ENCODE assay signal across 21 cellular contexts in the genomic region with DNA sequence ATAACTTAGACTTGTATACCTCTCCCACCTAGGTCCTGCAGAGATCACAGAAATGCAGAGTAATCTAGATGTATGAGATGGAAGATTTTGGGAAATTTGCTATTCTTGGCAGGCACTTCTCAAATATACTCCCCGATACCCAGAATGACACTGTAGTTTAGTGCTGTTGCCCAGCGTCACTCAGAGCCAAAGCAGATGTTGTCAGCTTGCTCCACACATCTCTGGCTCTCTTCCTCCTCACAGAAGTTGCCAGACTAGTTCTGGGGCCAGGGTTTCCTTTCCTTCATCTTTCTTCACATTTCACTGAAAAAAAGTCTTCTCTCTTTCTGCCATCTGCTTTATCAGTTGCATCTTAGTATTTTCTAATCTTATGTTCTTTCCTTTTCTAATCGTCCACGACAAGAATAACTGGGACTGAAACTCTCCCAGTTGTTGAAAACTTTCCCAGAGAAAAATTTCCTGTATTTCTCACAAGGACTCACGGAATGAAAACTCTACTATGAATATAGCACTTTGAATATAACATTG.
A peak's percentile ranks its signal among the peaks of the same experiment; 100 is the strongest.
DNase-seq lines count a peak whose midpoint lies in the region; ATAC-seq, FAIRE-seq and TF ChIP-seq lines count a peak whose summit lies in the region.
"Had no signal": no experiment of that assay in that cellular context is flagged by ENCODE, and none has a peak within 500 bp of the region (broad histone marks: within the 10 kb centered on the region; RNA-seq: fewer than 3 reads in every experiment).

No MANE protein-coding gene starts in this region.

- no peaks in the 10 kb centered on the region for H3K9me3 ChIP-seq in gastroesophageal sphincter
- H3K9me3 ChIP-seq in tibial artery: no peaks in the 10 kb centered on the region
- H3K9me3 ChIP-seq: Caco-2, esophagus muscularis mucosa had no signal

- H3K9me3 Mint-ChIP-seq in nephron: no peaks in the 10 kb centered on the region
- no peaks in the 10 kb centered on the region for H3K9me3 Mint-ChIP-seq in activated naive CD4-positive, alpha-beta T cell treated with anti-CD3 and anti-CD28 coated beads for 36 hours
- H3K9me3 Mint-ChIP-seq: activated T-helper 17 cell treated with anti-CD3 and anti-CD28 coated beads, Interleukin-2, amount 50 U/mL, for 72 hours; naive B cell had no signal

- WGBS in gastroesophageal sphincter (ENCODE audit: low coverage in 1 of 2), 2 donors: 47 to 62% methylated on average over 4 of the region's 5 CpGs

- H3K36me3 ChIP-seq in gastroesophageal sphincter: no peaks in the 10 kb centered on the region
- H3K36me3 ChIP-seq in tibial artery: no peaks in the 10 kb centered on the region
- H3K36me3 ChIP-seq: cardiac muscle cell, esophagus muscularis mucosa had no signal

- CTCF ChIA-PET in activated naive CD4-positive, alpha-beta T cell treated with anti-CD3 and anti-CD28 coated beads for 36 hours (lab: Charles Lee): interaction anchor here (0.7 kb wide), 1 partner anchor 70 kb away, joined by 4 read pairs; no protein-coding TSS in a partner anchor

- peak overlapping the region; percentile 43 for H3K27ac ChIP-seq in VCaP
- peak overlapping the region in 2 of 4 donors; percentile 7 to 35 for H3K27ac ChIP-seq in gastroesophageal sphincter
- peak overlapping the region; percentile 39 to 51 for H3K27ac ChIP-seq in tibial artery
- H3K27ac ChIP-seq: cardiac muscle cell, KMS-11 had no signal

- H3K36me3 Mint-ChIP-seq in nephron (ENCODE audit: low read depth): peaks cover 4% of the 10 kb centered on the region
- peaks cover 5% of the 10 kb centered on the region for H3K36me3 Mint-ChIP-seq in activated naive CD4-positive, alpha-beta T cell treated with anti-CD3 and anti-CD28 coated beads for 36 hours (ENCODE audit: low read depth)

- H3K4me1 ChIP-seq in gastroesophageal sphincter (peaks cover 6 to 39% (median 7%) of the 10 kb centered on the region in 3 donors), tibial artery (peaks cover 0 to 55% (median 34%) of the 10 kb centered on the region in 4 donors)
- H3K4me1 ChIP-seq: Caco-2 had no signal

- no peak for TF ChIP-seq EP300 in gastroesophageal sphincter (IDR thresholded peaks at IDR 0.05)

- ATAC-seq in gastroesophageal sphincter: peak; percentile 68
- ATAC-seq: activated CD4-positive, alpha-beta T cell treated with anti-CD3 and anti-CD28 coated beads for 36 hours; activated T-helper 17 cell treated with anti-CD3 and anti-CD28 coated beads, Interleukin-2, amount 50 U/mL, for 72 hours; SK-N-SH treated with all-trans-retinoic acid at 6 μM for 48 hours had no signal

- H3K4me3 Mint-ChIP-seq in nephron: no peak overlapping the region
- no peak overlapping the region for H3K4me3 Mint-ChIP-seq in activated naive CD4-positive, alpha-beta T cell treated with anti-CD3 and anti-CD28 coated beads for 36 hours
- H3K4me3 Mint-ChIP-seq: activated CD4-positive, alpha-beta T cell treated with anti-CD3 and anti-CD28 coated beads for 36 hours; activated T-helper 17 cell treated with anti-CD3 and anti-CD28 coated beads, Interleukin-2, amount 50 U/mL, for 72 hours; naive B cell had no signal

- DNase-seq in tibial artery: peak in 1 of 2 donors; percentile 27
- DNase-seq in activated naive CD4-positive, alpha-beta T cell treated with anti-CD3 and anti-CD28 coated beads for 36 hours: no peak
- no peak for DNase-seq in GM12892 (ENCODE audit: insufficient read length)
- DNase-seq in NCI-H1436 (lab: John Stamatoyannopoulos, UW): no peak
- DNase-seq: activated CD4-positive, alpha-beta T cell treated with anti-CD3 and anti-CD28 coated beads for 36 hours; Caco-2; glutamatergic neuron; GOT3; naive B cell; NCI-H1092 treated with DMSO at 0.1 percent for 48 hours; NCI-H2081; NCI-H446 treated with DMSO at 0.1 percent for 48 hours; NK-92 treated with Interleukin-12 subunit alpha and Interleukin-12 subunit beta, amount 100 ng/mL, for 24 hours had no signal

- H3K4me3 ChIP-seq in gastroesophageal sphincter (no peak overlapping the region), tibial artery (no peak overlapping the region)
- H3K4me3 ChIP-seq: cardiac muscle cell, esophagus muscularis mucosa had no signal

- H3K4me1 Mint-ChIP-seq in nephron: peaks cover 59% of the 10 kb centered on the region
- peaks cover 3% of the 10 kb centered on the region for H3K4me1 Mint-ChIP-seq in activated naive CD4-positive, alpha-beta T cell treated with anti-CD3 and anti-CD28 coated beads for 36 hours (ENCODE audit: low read depth)
- H3K4me1 Mint-ChIP-seq: activated T-helper 17 cell treated with anti-CD3 and anti-CD28 coated beads, Interleukin-2, amount 50 U/mL, for 72 hours; naive B cell had no signal

- peak overlapping the region; percentile 20 to 78 (median 78) for H3K27ac Mint-ChIP-seq in nephron
- no peak overlapping the region for H3K27ac Mint-ChIP-seq in activated naive CD4-positive, alpha-beta T cell treated with anti-CD3 and anti-CD28 coated beads for 36 hours
- H3K27ac Mint-ChIP-seq: activated CD4-positive, alpha-beta T cell treated with anti-CD3 and anti-CD28 coated beads for 36 hours; activated T-helper 17 cell treated with anti-CD3 and anti-CD28 coated beads, Interleukin-2, amount 50 U/mL, for 72 hours; naive B cell had no signal

- intact Hi-C loops in tibial artery (cut with DNase I; ENCODE audit: low total_unique reads): no loop called here
- intact Hi-C loops in activated naive CD4-positive, alpha-beta T cell treated with anti-CD3 and anti-CD28 coated beads for 36 hours (cut with micrococcal nuclease): no loop called here

- TF ChIP-seq CTCF in VCaP (conservative IDR thresholded peaks at IDR 0.05): no peak
- no peak for TF ChIP-seq CTCF in gastroesophageal sphincter (IDR thresholded peaks at IDR 0.05)
- TF ChIP-seq CTCF in nephron (IDR thresholded peaks at IDR 0.05; ENCODE audit: unreplicated experiment in 3 of 3): no peak
- TF ChIP-seq CTCF in tibial artery (IDR thresholded peaks at IDR 0.05): no peak

- H3K27me3 Mint-ChIP-seq in nephron (ENCODE audit: low read depth): no peaks in the 10 kb centered on the region
- no peaks in the 10 kb centered on the region for H3K27me3 Mint-ChIP-seq in activated naive CD4-positive, alpha-beta T cell treated with anti-CD3 and anti-CD28 coated beads for 36 hours (ENCODE audit: low read depth)
- H3K27me3 Mint-ChIP-seq: activated CD4-positive, alpha-beta T cell treated with anti-CD3 and anti-CD28 coated beads for 36 hours; activated T-helper 17 cell treated with anti-CD3 and anti-CD28 coated beads, Interleukin-2, amount 50 U/mL, for 72 hours; naive B cell had no signal

- no peak for FAIRE-seq in GM12892 (lab: Jason Lieb, UNC)

- H3K27me3 ChIP-seq in gastroesophageal sphincter (no peaks in the 10 kb centered on the region), tibial artery (no peaks in the 10 kb centered on the region)
- H3K27me3 ChIP-seq: cardiac muscle cell, esophagus muscularis mucosa had no signal

- TF ChIP-seq POLR2A in gastroesophageal sphincter (IDR thresholded peaks at IDR 0.05): no peak
- TF ChIP-seq POLR2A in GM12892 (IDR thresholded peaks at IDR 0.05; ENCODE audit: low read depth, low read length): no peak
